In the genomic region with DNA sequence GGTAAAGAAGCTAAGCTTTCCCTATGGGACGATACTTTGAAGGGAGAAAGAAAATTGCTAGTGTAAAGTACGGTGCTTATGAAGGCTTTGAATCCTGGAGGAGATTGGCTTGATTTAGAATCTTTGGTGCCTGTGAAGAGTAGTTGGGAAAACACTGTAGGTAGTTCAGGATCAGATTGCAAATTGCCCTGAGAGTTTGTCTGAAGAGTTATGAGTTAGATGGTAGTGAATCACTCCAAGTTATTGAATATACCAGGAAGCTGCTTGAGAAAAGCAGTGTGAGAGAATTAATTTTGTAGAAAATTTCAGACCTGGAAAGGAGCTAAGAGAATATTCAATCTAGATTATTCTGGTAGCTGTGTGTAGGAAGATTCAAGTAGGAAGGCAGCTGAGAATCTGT, we compare ENCODE assay signal across 24 cellular contexts. TPM values are rescaled to one million over a fixed set of nuclear protein-coding genes. Genes with fewer than 3 reads are reported as not detected.
DNase-seq lines count a peak whose midpoint lies in the region; ATAC-seq and TF ChIP-seq lines count a peak whose summit lies in the region.
"Had no signal": no experiment of that assay in that cellular context is flagged by ENCODE, and none has a peak within 500 bp of the region (broad histone marks: within the 10 kb centered on the region; RNA-seq: fewer than 3 reads in every experiment).

No MANE protein-coding gene starts in this region.

- H3K4me1 ChIP-seq in RWPE2 (ENCODE audit: insufficient read depth, poor library complexity, severe bottlenecking) (peaks cover 2% of the 10 kb centered on the region), foreskin keratinocyte (no peaks in the 10 kb centered on the region), skeletal muscle tissue (ENCODE audit: control insufficient read depth in 3 of 3, insufficient read depth in 3 of 3, low read length in 3 of 3) (peaks cover 34 to 42% (median 34%) of the 10 kb centered on the region in 3 donors)
- H3K4me1 ChIP-seq: testis had no signal

- no peak overlapping the region for H3K9ac ChIP-seq in skeletal muscle tissue (ENCODE audit: low read depth in 1 of 3, low read length in 3 of 3)

- H3K27me3 ChIP-seq in RWPE2 (ENCODE audit: insufficient read depth, poor library complexity, severe bottlenecking) (no peaks in the 10 kb centered on the region), foreskin keratinocyte (no peaks in the 10 kb centered on the region), skeletal muscle tissue (ENCODE audit: control insufficient read depth in 3 of 3, insufficient read depth in 3 of 3, low read length in 3 of 3) (no peaks in the 10 kb centered on the region)
- H3K27me3 ChIP-seq: pancreas, sigmoid colon, testis had no signal

- H3K27ac ChIP-seq in RWPE2 (ENCODE audit: poor library complexity, severe bottlenecking): no peak overlapping the region
- no peak overlapping the region for H3K27ac ChIP-seq in foreskin keratinocyte
- H3K27ac ChIP-seq in skeletal muscle tissue (ENCODE audit: low read depth, low read length): peak overlapping the region; percentile 8
- H3K27ac ChIP-seq: epithelial cell of prostate, pancreas, sigmoid colon, testis had no signal

- intact Hi-C loops in activated CD8-positive, alpha-beta T cell treated with anti-CD3 and anti-CD28 coated beads for 36 hours (cut with micrococcal nuclease): no loop called here

- H3K27me3 Mint-ChIP-seq in activated CD8-positive, alpha-beta T cell treated with anti-CD3 and anti-CD28 coated beads for 36 hours: no peaks in the 10 kb centered on the region
- H3K27me3 Mint-ChIP-seq: activated T-helper 17 cell treated with anti-CD3 and anti-CD28 coated beads, Interleukin-2, amount 50 U/mL, for 72 hours; CD4-positive, alpha-beta T cell; natural killer cell treated with Interleukin-12 subunit alpha and Interleukin-12 subunit beta and Interleukin-15 and Interleukin-18, amount 100 ng/mL, for 72 hours; stimulated activated naive B cell treated with anti-CD40 and anti-IgM and Interleukin-4, amounts not matched to agents 10 μg/mL and 1 μg/mL and 100 μg/mL, for 72 hours had no signal

- H3K27ac Mint-ChIP-seq in activated CD8-positive, alpha-beta T cell treated with anti-CD3 and anti-CD28 coated beads for 36 hours: no peak overlapping the region
- H3K27ac Mint-ChIP-seq: activated T-helper 17 cell treated with anti-CD3 and anti-CD28 coated beads, Interleukin-2, amount 50 U/mL, for 72 hours; CD4-positive, alpha-beta T cell; stimulated activated naive B cell treated with anti-CD40 and anti-IgM and Interleukin-4, amounts not matched to agents 10 μg/mL and 1 μg/mL and 100 μg/mL, for 72 hours had no signal

- H3K4me3 ChIP-seq in RWPE2 (ENCODE audit: severe bottlenecking): no peak overlapping the region
- H3K4me3 ChIP-seq in skeletal muscle tissue (ENCODE audit: low read length in 3 of 3): no peak overlapping the region
- H3K4me3 ChIP-seq: pancreas, sigmoid colon, testis had no signal

- H3K4me1 Mint-ChIP-seq in activated CD8-positive, alpha-beta T cell treated with anti-CD3 and anti-CD28 coated beads for 36 hours (ENCODE audit: low read depth): peaks cover 87% of the 10 kb centered on the region

- DNase-seq in HCEC 1CT (peak; percentile 17), RWPE2 (ENCODE audit: low spot score) (no peak), foreskin keratinocyte (no peak), NK-92 (lab: John Stamatoyannopoulos, UW; ENCODE audit: unreplicated experiment) (no peak)
- no peak for DNase-seq in activated CD8-positive, alpha-beta T cell treated with anti-CD3 and anti-CD28 coated beads for 36 hours
- DNase-seq: activated CD4-positive, alpha-beta T cell treated with anti-CD3 and anti-CD28 coated beads for 48 hours; CD4-positive, alpha-beta T cell; dermis blood vessel endothelial cell; foreskin melanocyte; hypothalamus; mesendoderm; NCI-H2107; NCI-H510A treated with DMSO at 0.1 percent for 48 hours; pancreas; Right ventricle myocardium superior; sigmoid colon; stimulated activated CD4-positive, alpha-beta T cell treated with anti-CD3 and anti-CD28 coated beads, Interleukin-1b, Interleukin-23, amount 100 ng/mL, for 48 hours; stimulated activated naive B cell treated with anti-CD40 and anti-IgM and Interleukin-4, amounts not matched to agents 10 μg/mL and 1 μg/mL and 100 μg/mL, for 72 hours; testis had no signal

- POLR2A ChIA-PET in activated CD8-positive, alpha-beta T cell treated with anti-CD3 and anti-CD28 coated beads for 36 hours (lab: Charles Lee): interaction anchor here (1.4 kb wide), 1 partner anchor 12 kb away, joined by 6 read pairs; a partner anchor contains a TSS

- peak; percentile 72; the same call in 2 of the 3 replicates for ATAC-seq in RWPE2 (ENCODE audit: low read depth)
- peak; percentile 50 for ATAC-seq in foreskin keratinocyte
- ATAC-seq in activated CD8-positive, alpha-beta T cell treated with anti-CD3 and anti-CD28 coated beads for 36 hours: no peak
- ATAC-seq in HG03196 (IDR thresholded peaks at IDR 0.05; ENCODE audit: unreplicated experiment): no peak
- ATAC-seq: activated T-helper 17 cell treated with anti-CD3 and anti-CD28 coated beads, Interleukin-2, amount 50 U/mL, for 72 hours; natural killer cell treated with Interleukin-12 subunit alpha and Interleukin-12 subunit beta and Interleukin-15 and Interleukin-18, amount 100 ng/mL, for 72 hours; stimulated activated naive B cell treated with anti-CD40 and anti-IgM and Interleukin-4, amounts not matched to agents 10 μg/mL and 1 μg/mL and 100 μg/mL, for 72 hours had no signal

- CTCF ChIA-PET in activated CD8-positive, alpha-beta T cell treated with anti-CD3 and anti-CD28 coated beads for 36 hours (lab: Charles Lee): interaction anchor here (1.0 to 1.9 kb wide), 4 partner anchors 8 to 158 kb away, joined by 3 to 6 read pairs (median 4); no protein-coding TSS in a partner anchor

- H3K9me3 ChIP-seq in RWPE2 (ENCODE audit: severe bottlenecking) (no peaks in the 10 kb centered on the region), skeletal muscle tissue (ENCODE audit: control insufficient read depth in 3 of 3, low read length in 3 of 3) (no peaks in the 10 kb centered on the region)
- H3K9me3 ChIP-seq: pancreas, sigmoid colon, testis had no signal

- H3K36me3 ChIP-seq in RWPE2 (ENCODE audit: low read depth) (peaks cover 23% of the 10 kb centered on the region), skeletal muscle tissue (ENCODE audit: control insufficient read depth in 3 of 3, insufficient read depth in 3 of 3, low read length in 3 of 3) (no peaks in the 10 kb centered on the region)
- H3K36me3 ChIP-seq: pancreas, sigmoid colon had no signal

- H3K9me3 Mint-ChIP-seq in activated CD8-positive, alpha-beta T cell treated with anti-CD3 and anti-CD28 coated beads for 36 hours: no peaks in the 10 kb centered on the region
- H3K9me3 Mint-ChIP-seq: activated T-helper 17 cell treated with anti-CD3 and anti-CD28 coated beads, Interleukin-2, amount 50 U/mL, for 72 hours; CD4-positive, alpha-beta T cell; natural killer cell treated with Interleukin-12 subunit alpha and Interleukin-12 subunit beta and Interleukin-15 and Interleukin-18, amount 100 ng/mL, for 72 hours; stimulated activated naive B cell treated with anti-CD40 and anti-IgM and Interleukin-4, amounts not matched to agents 10 μg/mL and 1 μg/mL and 100 μg/mL, for 72 hours had no signal

- TF ChIP-seq CTCF in RWPE2 (IDR thresholded peaks at IDR 0.05; ENCODE audit: poor library complexity, severe bottlenecking) (no peak), foreskin keratinocyte (conservative IDR thresholded peaks at IDR 0.05) (no peak)
- no peak for TF ChIP-seq CTCF in activated CD8-positive, alpha-beta T cell treated with anti-CD3 and anti-CD28 coated beads for 36 hours (IDR thresholded peaks at IDR 0.05)

- peaks cover 26% of the 10 kb centered on the region for H3K36me3 Mint-ChIP-seq in activated CD8-positive, alpha-beta T cell treated with anti-CD3 and anti-CD28 coated beads for 36 hours (ENCODE audit: low read depth)

- no peak overlapping the region for H3K4me3 Mint-ChIP-seq in activated CD8-positive, alpha-beta T cell treated with anti-CD3 and anti-CD28 coated beads for 36 hours
- H3K4me3 Mint-ChIP-seq: activated T-helper 17 cell treated with anti-CD3 and anti-CD28 coated beads, Interleukin-2, amount 50 U/mL, for 72 hours; natural killer cell treated with Interleukin-12 subunit alpha and Interleukin-12 subunit beta and Interleukin-15 and Interleukin-18, amount 100 ng/mL, for 72 hours; stimulated activated naive B cell treated with anti-CD40 and anti-IgM and Interleukin-4, amounts not matched to agents 10 μg/mL and 1 μg/mL and 100 μg/mL, for 72 hours had no signal

RNA-seq across cellular contexts. Expression of a gene that starts 11.5 kb away (rescaled TPM):
- total RNA-seq in foreskin keratinocyte (55.0 and 59.1 TPM in 2 replicates), skeletal muscle tissue (81.4 TPM)
- 9.0 and 11.5 TPM in 2 replicates for polyA plus RNA-seq in foreskin keratinocyte
- 10 to 100 TPM; 29.9 to 30.6 TPM for total RNA-seq in activated CD8-positive, alpha-beta T cell treated with anti-CD3 and anti-CD28 coated beads for 36 hours

Comparison
In these comparisons a context has a peak if more than half of its experiments do, and no peak if none do; other contexts are left out.
1. ATAC-seq: peak in RWPE2 (single experiment) and foreskin keratinocyte (single experiment); none in activated CD8-positive, alpha-beta T cell treated with anti-CD3 and anti-CD28 coated beads for 36 hours (single experiment) and HG03196 (single experiment).